ENCODE assay signal across 11 cellular contexts in genomic region chr15:59528429-59528828, GRCh38.
"Had no signal": no experiment of that assay in that cellular context is flagged by ENCODE, and none has a peak within 500 bp of the region (broad histone marks: within the 10 kb centered on the region; RNA-seq: fewer than 3 reads in every experiment).

No MANE protein-coding gene starts in this region.

- H3K9me3 Mint-ChIP-seq: activated CD4-positive, alpha-beta T cell treated with anti-CD3 and anti-CD28 coated beads, Interleukin-2, amount 10 ng/mL, durations not matched to agents 24 days and 14 days; activated T-cell treated with anti-CD3 and anti-CD28 coated beads, Interleukin-2, amount 50 U/mL, for 4 hours had no signal

- H3K9me3 ChIP-seq: adrenal gland, gastrocnemius medialis, heart left ventricle, left lung, right atrium auricular region had no signal

- DNase-seq: cortex of kidney had no signal

- H3K4me1 ChIP-seq: adrenal gland, gastrocnemius medialis, right atrium auricular region had no signal

- H3K36me3 ChIP-seq: adrenal gland, gastrocnemius medialis, heart left ventricle, left lung, right atrium auricular region had no signal

- H3K27me3 Mint-ChIP-seq: progenitor cell of endocrine pancreas had no signal

- H3K27ac ChIP-seq: adrenal gland, gastrocnemius medialis, heart left ventricle, left lung, right atrium auricular region had no signal

- H3K4me3 ChIP-seq: adrenal gland, gastrocnemius medialis, heart left ventricle, left lung, right atrium auricular region had no signal

- H3K27me3 ChIP-seq: adrenal gland had no signal

- FAIRE-seq: bronchial epithelial cell, small intestine had no signal

- H3K27ac Mint-ChIP-seq: activated CD4-positive, alpha-beta T cell treated with anti-CD3 and anti-CD28 coated beads, Interleukin-2, amount 10 ng/mL, durations not matched to agents 24 days and 14 days; progenitor cell of endocrine pancreas had no signal

- H3K4me3 Mint-ChIP-seq: activated CD4-positive, alpha-beta T cell treated with anti-CD3 and anti-CD28 coated beads, Interleukin-2, amount 10 ng/mL, durations not matched to agents 24 days and 14 days; activated T-cell treated with anti-CD3 and anti-CD28 coated beads, Interleukin-2, amount 50 U/mL, for 4 hours had no signal
